In the genomic region with DNA sequence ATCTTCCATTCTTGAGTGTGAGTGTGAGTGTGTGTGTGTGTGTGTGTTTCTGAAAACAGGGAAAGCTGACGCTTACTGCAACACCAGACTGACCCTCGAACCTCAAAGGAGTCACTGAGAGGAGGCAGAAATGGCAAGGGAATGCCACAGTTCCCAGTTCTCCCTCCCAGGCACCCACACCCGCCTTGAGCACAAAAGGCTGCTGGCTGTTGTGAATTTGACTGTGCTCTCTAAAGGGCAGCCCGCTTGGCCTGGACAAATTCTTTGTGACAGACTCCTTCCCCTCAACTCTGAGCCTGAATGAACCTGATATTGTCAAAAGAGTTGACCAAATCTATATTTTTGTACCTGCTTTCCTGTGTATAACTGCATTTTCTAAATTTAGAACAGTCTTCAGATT, we compare ENCODE assay signal across 21 cellular contexts.
"Had no signal": no experiment of that assay in that cellular context is flagged by ENCODE, and none has a peak within 500 bp of the region (broad histone marks: within the 10 kb centered on the region; RNA-seq: fewer than 3 reads in every experiment).

No MANE protein-coding gene starts in this region.

- H2AFZ ChIP-seq: hepatocyte had no signal

- H3K9me3 Mint-ChIP-seq: nephron had no signal

- H3K27ac ChIP-seq: hepatocyte, pancreas, stomach, thyroid gland had no signal

- H3K4me1 ChIP-seq: pancreas, stomach, thyroid gland had no signal

- H3K27me3 Mint-ChIP-seq: effector memory CD8-positive, alpha-beta T cell; naive thymus-derived CD4-positive, alpha-beta T cell had no signal

- H3K4me1 Mint-ChIP-seq: naive thymus-derived CD4-positive, alpha-beta T cell; stimulated activated effector memory CD8-positive, alpha-beta T cell treated with anti-CD3 and anti-CD28 coated beads, Interleukin-12 subunit alpha, Interleukin-12 subunit beta, amount 100 ng/mL, for 72 hours had no signal

- H3K4me3 Mint-ChIP-seq: effector memory CD8-positive, alpha-beta T cell; naive thymus-derived CD4-positive, alpha-beta T cell; nephron; stimulated activated effector memory CD8-positive, alpha-beta T cell treated with anti-CD3 and anti-CD28 coated beads, Interleukin-12 subunit alpha, Interleukin-12 subunit beta, amount 100 ng/mL, for 72 hours had no signal

- H3K4me2 ChIP-seq: hepatocyte had no signal

- ATAC-seq: effector memory CD8-positive, alpha-beta T cell; left lobe of liver; naive thymus-derived CD4-positive, alpha-beta T cell; pancreas; sciatic nerve; stimulated activated effector memory CD8-positive, alpha-beta T cell treated with anti-CD3 and anti-CD28 coated beads, Interleukin-12 subunit alpha, Interleukin-12 subunit beta, amount 100 ng/mL, for 72 hours had no signal

- H3K27ac Mint-ChIP-seq: effector memory CD8-positive, alpha-beta T cell; naive thymus-derived CD4-positive, alpha-beta T cell; nephron; stimulated activated effector memory CD8-positive, alpha-beta T cell treated with anti-CD3 and anti-CD28 coated beads, Interleukin-12 subunit alpha, Interleukin-12 subunit beta, amount 100 ng/mL, for 72 hours had no signal

- H3K36me3 ChIP-seq: pancreas, stomach, thyroid gland had no signal

- H3K27me3 ChIP-seq: hepatocyte, thyroid gland had no signal

- H3K4me3 ChIP-seq: hepatocyte, pancreas, stomach, thyroid gland had no signal

- H3K79me2 ChIP-seq: hepatocyte had no signal

- H3K36me3 Mint-ChIP-seq: naive thymus-derived CD4-positive, alpha-beta T cell; stimulated activated effector memory CD8-positive, alpha-beta T cell treated with anti-CD3 and anti-CD28 coated beads, Interleukin-12 subunit alpha, Interleukin-12 subunit beta, amount 100 ng/mL, for 72 hours had no signal

- DNase-seq: cerebellar nuclear complex; cortex of kidney; effector memory CD8-positive, alpha-beta T cell; erythroblast; kidney; mesenchymal stem cell; midbrain; naive thymus-derived CD4-positive, alpha-beta T cell; occipital lobe; stimulated activated CD4-positive, alpha-beta T cell treated with anti-CD3 and anti-CD28 coated beads, Interleukin-2, amount 100 ng/mL, for 24 hours; stimulated activated CD4-positive, alpha-beta T cell treated with anti-CD3 and anti-CD28 coated beads, Interleukin-4, amount 100 ng/mL, for 24 hours; stimulated activated naive CD4-positive, alpha-beta T cell treated with Interleukin-2 at 50 U/mL for 16 hours; stomach; thyroid gland; trophoblast cell had no signal
